Comparison of ENCODE assay signal across 8 cellular contexts in genomic region chr4:94525993-94526740, GRCh38.
DNase-seq lines count a peak whose midpoint lies in the region; ATAC-seq and TF ChIP-seq lines count a peak whose summit lies in the region.

No MANE protein-coding gene starts in this region.

- H3K27me3 Mint-ChIP-seq in nephron progenitor cell (ENCODE audit: low read depth, poor library complexity): no peaks in the 10 kb centered on the region
- no peaks in the 10 kb centered on the region for H3K27me3 Mint-ChIP-seq in activated T-helper 1 cell treated with anti-CD3 and anti-CD28 coated beads, Interleukin-12 subunit alpha, Interleukin-12 subunit beta, Interleukin-2, Interleukin-4 antibody, amounts not matched to agents 30 ng/mL and 10 ng/mL and 1 ng/mL, durations not matched to agents 14 hours and 24 hours and 36 hours (ENCODE audit: insufficient read depth)

- in situ Hi-C loops in brain microvascular endothelial cell (cut with HindIII; ENCODE audit: low pct_ligation_motif_present, low sequenced_read_pairs): no loop called here

- H3K4me1 Mint-ChIP-seq in nephron progenitor cell: peaks cover 35% of the 10 kb centered on the region
- H3K4me1 Mint-ChIP-seq in activated T-helper 1 cell treated with anti-CD3 and anti-CD28 coated beads, Interleukin-12 subunit alpha, Interleukin-12 subunit beta, Interleukin-2, Interleukin-4 antibody, amounts not matched to agents 30 ng/mL and 10 ng/mL and 1 ng/mL, durations not matched to agents 14 hours and 24 hours and 36 hours (ENCODE audit: low read depth): no peaks in the 10 kb centered on the region

- ATAC-seq in GM18508 (IDR thresholded peaks at IDR 0.05; ENCODE audit: insufficient read depth, unreplicated experiment): peak; percentile 55
- ATAC-seq in HG02642 (IDR thresholded peaks at IDR 0.05; ENCODE audit: poor library complexity, unreplicated experiment): peak; percentile 69

- H3K27ac ChIP-seq in brain microvascular endothelial cell: peak overlapping the region; percentile 63

- peaks cover 9% of the 10 kb centered on the region for H3K36me3 ChIP-seq in brain microvascular endothelial cell (replicated peaks)

- H3K9me3 Mint-ChIP-seq in nephron progenitor cell: no peaks in the 10 kb centered on the region
- H3K9me3 Mint-ChIP-seq in activated T-helper 1 cell treated with anti-CD3 and anti-CD28 coated beads, Interleukin-12 subunit alpha, Interleukin-12 subunit beta, Interleukin-2, Interleukin-4 antibody, amounts not matched to agents 30 ng/mL and 10 ng/mL and 1 ng/mL, durations not matched to agents 14 hours and 24 hours and 36 hours: no peaks in the 10 kb centered on the region

- H3K4me3 ChIP-seq in brain microvascular endothelial cell (ENCODE audit: low read depth, low read length): no peak overlapping the region

- H3K4me3 Mint-ChIP-seq in nephron progenitor cell: no peak overlapping the region
- H3K4me3 Mint-ChIP-seq in activated T-helper 1 cell treated with anti-CD3 and anti-CD28 coated beads, Interleukin-12 subunit alpha, Interleukin-12 subunit beta, Interleukin-2, Interleukin-4 antibody, amounts not matched to agents 30 ng/mL and 10 ng/mL and 1 ng/mL, durations not matched to agents 14 hours and 24 hours and 36 hours: no peak overlapping the region

- no peaks in the 10 kb centered on the region for H3K27me3 ChIP-seq in brain microvascular endothelial cell (replicated peaks)

- peak overlapping the region; percentile 18 for H3K27ac Mint-ChIP-seq in nephron progenitor cell
- H3K27ac Mint-ChIP-seq in activated T-helper 1 cell treated with anti-CD3 and anti-CD28 coated beads, Interleukin-12 subunit alpha, Interleukin-12 subunit beta, Interleukin-2, Interleukin-4 antibody, amounts not matched to agents 30 ng/mL and 10 ng/mL and 1 ng/mL, durations not matched to agents 14 hours and 24 hours and 36 hours: no peak overlapping the region

- DNase-seq in brain microvascular endothelial cell: peak; percentile 29
- no peak for DNase-seq in nephron progenitor cell
- DNase-seq in activated T-helper 1 cell treated with anti-CD3 and anti-CD28 coated beads, Interleukin-12 subunit alpha, Interleukin-12 subunit beta, Interleukin-2, Interleukin-4 antibody, amounts not matched to agents 30 ng/mL and 10 ng/mL and 1 ng/mL, durations not matched to agents 14 hours and 24 hours and 36 hours (ENCODE audit: low spot score): no peak
- no peak for DNase-seq in activated T-cell treated with anti-CD3 and anti-CD28 coated beads, Interleukin-2, amount 50 U/mL, for 48 hours
- DNase-seq in NCI-H146 (lab: John Stamatoyannopoulos, UW): no peak
- DNase-seq in DMS53 treated with DMSO at 0.1 percent for 48 hours (lab: John Stamatoyannopoulos, UW; ENCODE audit: unreplicated experiment): no peak

- intact Hi-C loops in activated T-helper 1 cell treated with anti-CD3 and anti-CD28 coated beads, Interleukin-12 subunit alpha, Interleukin-12 subunit beta, Interleukin-2, Interleukin-4 antibody, amounts not matched to agents 30 ng/mL and 10 ng/mL and 1 ng/mL, durations not matched to agents 14 hours and 24 hours and 36 hours (cut with micrococcal nuclease): no loop called here

- H3K36me3 Mint-ChIP-seq in nephron progenitor cell (ENCODE audit: low read depth): peaks cover 29% of the 10 kb centered on the region
- H3K36me3 Mint-ChIP-seq in activated T-helper 1 cell treated with anti-CD3 and anti-CD28 coated beads, Interleukin-12 subunit alpha, Interleukin-12 subunit beta, Interleukin-2, Interleukin-4 antibody, amounts not matched to agents 30 ng/mL and 10 ng/mL and 1 ng/mL, durations not matched to agents 14 hours and 24 hours and 36 hours (ENCODE audit: low read depth): no peaks in the 10 kb centered on the region

- TF ChIP-seq CTCF in brain microvascular endothelial cell (IDR thresholded peaks at IDR 0.05; ENCODE audit: low read depth, low read length, missing control alignments) (no peak), nephron progenitor cell (IDR thresholded peaks at IDR 0.05) (no peak)
